Comparison of ENCODE assay signal across 8 cellular contexts in genomic region chr10:102151774-102152544, GRCh38. TPM values are rescaled to one million over a fixed set of nuclear protein-coding genes. Genes with fewer than 3 reads are reported as not detected.
DNase-seq lines count a peak whose midpoint lies in the region; ATAC-seq and TF ChIP-seq lines count a peak whose summit lies in the region.

NOLC1 (plus strand) TSS chr10:102152389; CDS start chr10:102152411, 22 bp downstream.

- H3K4me2 ChIP-seq in mammary epithelial cell (ENCODE audit: insufficient read depth, low read depth, low read length), result peak within 1 kb of the TSS; percentile 81

- peaks cover 68% of the 10 kb centered on the region for H3K79me2 ChIP-seq in mammary epithelial cell (ENCODE audit: insufficient read depth, low read length)

- peaks cover 3% of the 10 kb centered on the region for H4K20me1 ChIP-seq in mammary epithelial cell (ENCODE audit: insufficient read depth, low read length)

- H3K9ac ChIP-seq in mammary epithelial cell (ENCODE audit: insufficient read depth, low read length) (peak within 1 kb of the TSS; percentile 97), skeletal muscle tissue (ENCODE audit: low read depth in 1 of 3, low read length in 3 of 3) (peak within 1 kb of the TSS; percentile 95 to 97 (median 95))

- H3K36me3 ChIP-seq in WERI-Rb-1 (peaks cover 74% of the 10 kb centered on the region), mammary epithelial cell (ENCODE audit: insufficient read depth, low read length) (peaks cover 37% of the 10 kb centered on the region), skeletal muscle tissue (ENCODE audit: control insufficient read depth in 3 of 3, insufficient read depth in 3 of 3, low read length in 3 of 3) (peaks cover 22 to 33% (median 32%) of the 10 kb centered on the region in 3 donors)

- in situ Hi-C loops in ACHN (cut with HindIII; ENCODE audit: low pct_ligation_motif_present, low pct_unique_long_range_greater_than_20kb, low sequenced_read_pairs) (no loop called here), mammary epithelial cell (cut with MboI; ENCODE audit: low sequenced_read_pairs in 2 of 2) (no loop called here)

- H3K4me3 ChIP-seq in WERI-Rb-1 (ENCODE audit: low read depth, low read length) (peak within 1 kb of the TSS; percentile 99), mammary epithelial cell (replicated peaks in 1 of 3; ENCODE audit: insufficient read depth in 1 of 3, low read depth in 2 of 3, low read length in 3 of 3) (peak within 1 kb of the TSS; percentile 82 to 96 (median 89)), iPS-18c (ENCODE audit: insufficient read depth, low read depth, low read length) (peak within 1 kb of the TSS; percentile 99), skeletal muscle tissue (ENCODE audit: low read length in 3 of 3) (peak within 1 kb of the TSS; percentile 95 to 98 (median 95))

- 2% methylated on average over 56 of the region's 59 CpGs for WGBS in mammary epithelial cell (ENCODE audit: low coverage, missing lambda C conversion rate)

- ATAC-seq in GM18873 (IDR thresholded peaks at IDR 0.05; ENCODE audit: low FRiP score, unreplicated experiment) (peak; percentile 86), HG03139 (IDR thresholded peaks at IDR 0.05; ENCODE audit: unreplicated experiment) (peak; percentile 93)

- peaks cover 13% of the 10 kb centered on the region for H3K4me1 ChIP-seq in mammary epithelial cell (ENCODE audit: insufficient read depth, low read length)
- H3K4me1 ChIP-seq in skeletal muscle tissue (ENCODE audit: control insufficient read depth in 3 of 3, insufficient read depth in 3 of 3, low read length in 3 of 3), result peaks cover 12 to 24% (median 13%) of the 10 kb centered on the region in 3 donors

- no TSS peak for BruUV-seq in mammary epithelial cell (replicated peaks; lab: Mats Ljungman, UMichigan)

- CTCF ChIA-PET in mammary epithelial cell (lab: Charles Lee; ENCODE audit: low non-redundant PET), result no interaction called here

- intact Hi-C loops in mammary epithelial cell (cut with micrococcal nuclease), result loop anchor here (1.0 to 5.0 kb wide), 2 partner anchors 20 to 35 kb away; no protein-coding TSS in a partner anchor

- H3K27ac ChIP-seq in WERI-Rb-1 (peak within 1 kb of the TSS; percentile 82), mammary epithelial cell (ENCODE audit: insufficient read depth, low read depth, low read length) (peak within 1 kb of the TSS; percentile 95), skeletal muscle tissue (ENCODE audit: low read depth, low read length) (peak within 1 kb of the TSS; percentile 95)

- dilution Hi-C loops in mammary epithelial cell (cut with HindIII; ENCODE audit: low sequenced_read_pairs), result no loop called here

- H3K9me3 ChIP-seq in WERI-Rb-1 (ENCODE audit: severe bottlenecking) (no peaks in the 10 kb centered on the region), mammary epithelial cell (replicated peaks; ENCODE audit: insufficient read depth, low read length) (no peaks in the 10 kb centered on the region), iPS-18c (ENCODE audit: control insufficient read depth, insufficient read depth, low read length) (no peaks in the 10 kb centered on the region), skeletal muscle tissue (ENCODE audit: control insufficient read depth in 3 of 3, low read length in 3 of 3) (no peaks in the 10 kb centered on the region)

- TF ChIP-seq CTCF in WERI-Rb-1 (IDR thresholded peaks at IDR 0.05; ENCODE audit: low read depth, low read length), result no peak
- TF ChIP-seq CTCF in mammary epithelial cell (conservative IDR thresholded peaks at IDR 0.05 in 1 of 2, IDR thresholded peaks at IDR 0.05 in 1 of 2; ENCODE audit: extremely low read depth in 1 of 2, insufficient read depth in 1 of 2, low read depth in 1 of 2, low read length in 2 of 2), result no peak

- DNase-seq in ACHN (peak; percentile 100), NCI-H2227 (lab: John Stamatoyannopoulos, UW; ENCODE audit: unreplicated experiment) (peak; percentile 97), WERI-Rb-1 (peak; percentile 99), mammary epithelial cell (peak; percentile 99)

- peak within 1 kb of the TSS; percentile 74 for H2AFZ ChIP-seq in mammary epithelial cell (ENCODE audit: low read depth, low read length)

- H3K27me3 ChIP-seq in WERI-Rb-1 (ENCODE audit: insufficient read depth, low read depth, severe bottlenecking) (no peaks in the 10 kb centered on the region), mammary epithelial cell (ENCODE audit: insufficient read depth, low read length) (no peaks in the 10 kb centered on the region), skeletal muscle tissue (ENCODE audit: control insufficient read depth in 3 of 3, insufficient read depth in 3 of 3, low read length in 3 of 3) (no peaks in the 10 kb centered on the region)

RNA-seq across cellular contexts. Expression of gene NOLC1, which starts in this region (rescaled TPM):
- total RNA-seq in mammary epithelial cell (100 to 1,000 TPM in 1 of 2 donors, 10 to 100 TPM in 1; 51.2 to 116 TPM), skeletal muscle tissue (26.6 TPM)
- polyA plus RNA-seq in mammary epithelial cell, result 170 TPM
- polyA minus RNA-seq in mammary epithelial cell, result 74.5 TPM

Comparison
In these comparisons a context has a peak if more than half of its experiments do, and no peak if none do; other contexts are left out.
1. Peak in every context shown above with its lines: DNase-seq, ATAC-seq, H3K4me3 ChIP-seq and H3K27ac ChIP-seq.